In genomic region chr13:29713841-29714240, GRCh38 we compare ENCODE assay signal across 10 cellular contexts.
DNase-seq lines count a peak whose midpoint lies in the region; ATAC-seq and TF ChIP-seq lines count a peak whose summit lies in the region.
"Had no signal": no experiment of that assay in that cellular context is flagged by ENCODE, and none has a peak within 500 bp of the region (broad histone marks: within the 10 kb centered on the region; RNA-seq: fewer than 3 reads in every experiment).

No MANE protein-coding gene starts in this region.

- TF ChIP-seq CTCF in HFFc6 (IDR thresholded peaks at IDR 0.05), result peak; percentile 96
- TF ChIP-seq CTCF in astrocyte of the spinal cord (IDR thresholded peaks at IDR 0.05; ENCODE audit: low read depth, low read length), result peak; percentile 70
- TF ChIP-seq CTCF in mucosa of descending colon (IDR thresholded peaks at IDR 0.05), result peak; percentile 37

- H3K9me3 ChIP-seq in mucosa of descending colon, result peaks cover 3% of the 10 kb centered on the region

- DNase-seq in DMS 273 (lab: John Stamatoyannopoulos, UW; ENCODE audit: unreplicated experiment), result peak; percentile 34
- DNase-seq in HFFc6, result peak; percentile 14
- peak; percentile 29 for DNase-seq in astrocyte of the spinal cord (ENCODE audit: low read depth, low spot score)
- no peak for DNase-seq in mucosa of descending colon
- DNase-seq in NCI-H226, result no peak
- DNase-seq in posterior vena cava (ENCODE audit: low spot score), result no peak
- DNase-seq: NCI-H2081 treated with DMSO at 0.1 percent for 48 hours; stimulated activated naive CD8-positive, alpha-beta T cell treated with anti-CD3 and anti-CD28 coated beads, Interleukin-15, amount 100 ng/mL, for 72 hours had no signal

- H3K36me3 Mint-ChIP-seq in HFFc6 (ENCODE audit: low read depth), result no peaks in the 10 kb centered on the region

- H3K4me1 ChIP-seq in mucosa of descending colon (ENCODE audit: low read depth), result no peaks in the 10 kb centered on the region

- no peak overlapping the region for H3K27ac Mint-ChIP-seq in HFFc6
- H3K27ac Mint-ChIP-seq: stimulated activated naive CD8-positive, alpha-beta T cell treated with anti-CD3 and anti-CD28 coated beads, Interleukin-15, amount 100 ng/mL, for 72 hours had no signal

- H3K4me3 Mint-ChIP-seq in HFFc6, result no peak overlapping the region
- H3K4me3 Mint-ChIP-seq: stimulated activated naive CD8-positive, alpha-beta T cell treated with anti-CD3 and anti-CD28 coated beads, Interleukin-15, amount 100 ng/mL, for 72 hours had no signal

- ATAC-seq in mucosa of descending colon, result peak; percentile 57
- ATAC-seq in HG03460 (IDR thresholded peaks at IDR 0.05; ENCODE audit: unreplicated experiment), result no peak
- no peak for ATAC-seq in HG03439 (IDR thresholded peaks at IDR 0.05; ENCODE audit: unreplicated experiment)
- ATAC-seq: stimulated activated naive CD8-positive, alpha-beta T cell treated with anti-CD3 and anti-CD28 coated beads, Interleukin-15, amount 100 ng/mL, for 72 hours had no signal

- peaks cover 2% of the 10 kb centered on the region for H3K27me3 Mint-ChIP-seq in HFFc6 (ENCODE audit: insufficient read depth)

- H3K4me3 ChIP-seq in astrocyte of the spinal cord (ENCODE audit: low read depth, low read length) (no peak overlapping the region), mucosa of descending colon (no peak overlapping the region)

- no peaks in the 10 kb centered on the region for H3K9me3 Mint-ChIP-seq in HFFc6
- H3K9me3 Mint-ChIP-seq: stimulated activated naive CD8-positive, alpha-beta T cell treated with anti-CD3 and anti-CD28 coated beads, Interleukin-15, amount 100 ng/mL, for 72 hours had no signal

- peaks cover 8% of the 10 kb centered on the region for H3K4me1 Mint-ChIP-seq in HFFc6 (ENCODE audit: low read depth)
- H3K4me1 Mint-ChIP-seq: stimulated activated naive CD8-positive, alpha-beta T cell treated with anti-CD3 and anti-CD28 coated beads, Interleukin-15, amount 100 ng/mL, for 72 hours had no signal

- intact Hi-C loops in mucosa of descending colon (cut with DNase I, micrococcal nuclease), result loop anchor here in 1 of 2 donors (10.0 kb wide), 1 partner anchor 209 kb away; no protein-coding TSS in a partner anchor
- intact Hi-C loops in posterior vena cava (cut with DNase I), result no loop called here

- H3K36me3 ChIP-seq in mucosa of descending colon (ENCODE audit: low read depth), result no peaks in the 10 kb centered on the region

- in situ Hi-C loops in astrocyte of the spinal cord (cut with HindIII; ENCODE audit: low sequenced_read_pairs), result no loop called here

Comparison
In these comparisons a context has a peak if more than half of its experiments do, and no peak if none do; other contexts are left out.
1. DNase-seq: peak in DMS 273 (single experiment), HFFc6 (single experiment) and astrocyte of the spinal cord (single experiment); none in mucosa of descending colon (0 of 3), NCI-H226 (single experiment) and posterior vena cava (single experiment).
2. CTCF ChIP-seq: peak in every context shown above with its lines; median percentile 96 in HFFc6; 70 in astrocyte of the spinal cord; 37 in mucosa of descending colon.